In genomic region chr16:70437017-70437581, GRCh38 we compare ENCODE assay signal across 8 cellular contexts. TPM values are rescaled to one million over a fixed set of nuclear protein-coding genes. Genes with fewer than 3 reads are reported as not detected.
DNase-seq lines count a peak whose midpoint lies in the region; ATAC-seq and TF ChIP-seq lines count a peak whose summit lies in the region.

No MANE protein-coding gene starts in this region.

- peak overlapping the region; percentile 82 for H3K4me3 Mint-ChIP-seq in activated CD4-positive, alpha-beta memory T cell treated with anti-CD3 and anti-CD28 coated beads, Interleukin-2, amount 10 ng/mL, durations not matched to agents 7 days and 5 days

- H3K4me3 ChIP-seq in HCT116 (replicated peaks in 1 of 2; ENCODE audit: low read depth in 1 of 2, low read length in 2 of 2) = peak overlapping the region; percentile 56 to 70; a peak in 2 of 4 replicates
- peak overlapping the region; percentile 78 for H3K4me3 ChIP-seq in upper lobe of right lung
- peak overlapping the region in 1 of 2 donors; percentile 81 for H3K4me3 ChIP-seq in left lung

- no peak overlapping the region for H2AFZ ChIP-seq in HCT116 (ENCODE audit: low read depth, low read length, poor library complexity, severe bottlenecking)

- no peaks in the 10 kb centered on the region for H4K20me1 ChIP-seq in HCT116 (ENCODE audit: insufficient read depth)

- BruUV-seq in HCT116 (replicated peaks; lab: Mats Ljungman, UMichigan) = TSS peak; percentile 49

- H3K27ac ChIP-seq in HCT116 (ENCODE audit: low read depth, low read length) = no peak overlapping the region
- H3K27ac ChIP-seq in upper lobe of right lung = no peak overlapping the region
- peak overlapping the region in 1 of 2 donors; percentile 83 for H3K27ac ChIP-seq in left lung

- peaks cover 36% of the 10 kb centered on the region for H3K4me1 Mint-ChIP-seq in activated CD4-positive, alpha-beta memory T cell treated with anti-CD3 and anti-CD28 coated beads, Interleukin-2, amount 10 ng/mL, durations not matched to agents 7 days and 5 days

- peak; percentile 88 for DNase-seq in AG09319 (ENCODE audit: extremely low read depth, low read depth)
- no peak for DNase-seq in HCT116 (ENCODE audit: low read depth, low spot score)
- no peak for DNase-seq in activated CD4-positive, alpha-beta memory T cell treated with anti-CD3 and anti-CD28 coated beads, Interleukin-2, amount 10 ng/mL, durations not matched to agents 7 days and 5 days
- DNase-seq in iris pigment epithelial cell (ENCODE audit: low read depth) = peak; percentile 97
- DNase-seq in upper lobe of right lung = no peak
- no peak for DNase-seq in left lung

- H3K9me2 ChIP-seq in HCT116 (ENCODE audit: insufficient read depth) = no peaks in the 10 kb centered on the region

- intact Hi-C loops in HCT116 (cut with micrococcal nuclease) (loop anchor here (5.0 kb wide), 1 partner anchor 55 kb away; no protein-coding TSS in a partner anchor), upper lobe of right lung (cut with DNase I) (loop anchor here (10.0 kb wide), 1 partner anchor 52 kb away; no protein-coding TSS in a partner anchor), left lung (cut with DNase I) (no loop called here)

- H3K36me3 Mint-ChIP-seq in activated CD4-positive, alpha-beta memory T cell treated with anti-CD3 and anti-CD28 coated beads, Interleukin-2, amount 10 ng/mL, durations not matched to agents 7 days and 5 days (ENCODE audit: low read depth) = peaks cover 14% of the 10 kb centered on the region

- H3K27me3 ChIP-seq in HCT116 (ENCODE audit: insufficient read depth, low read length) (no peaks in the 10 kb centered on the region), upper lobe of right lung (no peaks in the 10 kb centered on the region), left lung (no peaks in the 10 kb centered on the region)

- no peak for TF ChIP-seq POLR2A in HCT116 (IDR thresholded peaks at IDR 0.05; ENCODE audit: borderline replicate concordance, extremely low read depth, insufficient read depth, insufficient read length)

- POLR2A ChIA-PET in HCT116 (lab: Charles Lee) = interaction anchor here (1.7 kb wide), 1 partner anchor 56 kb away, joined by 8 read pairs; no protein-coding TSS in a partner anchor
- POLR2A ChIA-PET in activated CD4-positive, alpha-beta memory T cell treated with anti-CD3 and anti-CD28 coated beads, Interleukin-2, amount 10 ng/mL, durations not matched to agents 7 days and 5 days (lab: Charles Lee) = interaction anchor here (3.5 kb wide), 1 partner anchor 56 kb away, joined by 27 read pairs; no protein-coding TSS in a partner anchor

- ATAC-seq in HCT116 (no peak), upper lobe of right lung (no peak), GM19351 (IDR thresholded peaks at IDR 0.05; ENCODE audit: unreplicated experiment) (no peak), left lung (no peak), HG03135 (IDR thresholded peaks at IDR 0.05; ENCODE audit: unreplicated experiment) (no peak)

- no peak overlapping the region; the same call in 1 of the 2 replicates for H3K9ac ChIP-seq in HCT116 (ENCODE audit: low read length)

- H3K9me3 Mint-ChIP-seq in activated CD4-positive, alpha-beta memory T cell treated with anti-CD3 and anti-CD28 coated beads, Interleukin-2, amount 10 ng/mL, durations not matched to agents 7 days and 5 days = no peaks in the 10 kb centered on the region

- CTCF ChIA-PET in HCT116 (lab: Charles Lee) = no interaction called here
- CTCF ChIA-PET in activated CD4-positive, alpha-beta memory T cell treated with anti-CD3 and anti-CD28 coated beads, Interleukin-2, amount 10 ng/mL, durations not matched to agents 7 days and 5 days (lab: Charles Lee) = interaction anchor here (0.8 to 0.9 kb wide), 2 partner anchors 41 to 90 kb away, joined by 4 read pairs; partner anchors contain the start of gene DDX19A

- H3K79me2 ChIP-seq in HCT116 (ENCODE audit: insufficient read depth, low read length) = no peaks in the 10 kb centered on the region

- peaks cover 30 to 53% of the 10 kb centered on the region in 2 experiments for H3K4me1 ChIP-seq in HCT116 (ENCODE audit: control insufficient read depth in 1 of 2, insufficient read depth in 2 of 2, low read length in 2 of 2)
- peaks cover 55% of the 10 kb centered on the region for H3K4me1 ChIP-seq in upper lobe of right lung
- H3K4me1 ChIP-seq in left lung = peaks cover 35 to 69% of the 10 kb centered on the region in 2 donors

- H3K9me3 ChIP-seq in HCT116 (ENCODE audit: control insufficient read depth in 1 of 2, insufficient read depth in 1 of 2, low read depth in 1 of 2, low read length in 2 of 2) = no peaks in the 10 kb centered on the region
- H3K9me3 ChIP-seq in upper lobe of right lung = no peaks in the 10 kb centered on the region
- no peaks in the 10 kb centered on the region for H3K9me3 ChIP-seq in left lung

- TF ChIP-seq RAD21 in HCT116 (IDR thresholded peaks at IDR 0.05; ENCODE audit: low read depth) = no peak

- no peak overlapping the region for H3K27ac Mint-ChIP-seq in activated CD4-positive, alpha-beta memory T cell treated with anti-CD3 and anti-CD28 coated beads, Interleukin-2, amount 10 ng/mL, durations not matched to agents 7 days and 5 days

- RAD21 ChIA-PET in HCT116 (lab: Charles Lee; ENCODE audit: low non-redundant PET in 1 of 2, low total read pairs in 2 of 2, uncharacterized antibody in 2 of 2, unreplicated experiment in 2 of 2) = no interaction called here

- no peaks in the 10 kb centered on the region for H3K36me3 ChIP-seq in HCT116 (ENCODE audit: control insufficient read depth in 1 of 2, insufficient read depth in 2 of 2, low read length in 2 of 2)
- H3K36me3 ChIP-seq in upper lobe of right lung = no peaks in the 10 kb centered on the region
- no peaks in the 10 kb centered on the region for H3K36me3 ChIP-seq in left lung

- H3K4me2 ChIP-seq in HCT116 (ENCODE audit: low read length) = peak overlapping the region; percentile 95

- TF ChIP-seq CTCF in AG09319 (IDR thresholded peaks at IDR 0.05; ENCODE audit: low read depth, low read length) = no peak
- no peak for TF ChIP-seq CTCF in HCT116 (IDR thresholded peaks at IDR 0.05 in 2 of 3, conservative IDR thresholded peaks at IDR 0.05 in 1 of 3; ENCODE audit: borderline replicate concordance in 1 of 3, insufficient read depth in 1 of 3, low read depth in 2 of 3, low read length in 2 of 3)
- no peak for TF ChIP-seq CTCF in upper lobe of right lung (IDR thresholded peaks at IDR 0.05)
- TF ChIP-seq CTCF in left lung (IDR thresholded peaks at IDR 0.05) = no peak

- H3K27me3 Mint-ChIP-seq in activated CD4-positive, alpha-beta memory T cell treated with anti-CD3 and anti-CD28 coated beads, Interleukin-2, amount 10 ng/mL, durations not matched to agents 7 days and 5 days = no peaks in the 10 kb centered on the region

TF ChIP-seq in HCT116, 20 proteins besides CTCF, POLR2A, EP300 and RAD21:
- TF ChIP-seq SRF (IDR thresholded peaks at IDR 0.05; ENCODE audit: low read depth) = no peak
- TF ChIP-seq CEBPB (IDR thresholded peaks at IDR 0.05; ENCODE audit: low read depth) = no peak
- no peak for TF ChIP-seq CBX3 (IDR thresholded peaks at IDR 0.05; ENCODE audit: low read depth)
- TF ChIP-seq FOSL1 (IDR thresholded peaks at IDR 0.05; ENCODE audit: low read depth) = no peak
- TF ChIP-seq JUND (IDR thresholded peaks at IDR 0.05) = no peak
- TF ChIP-seq YY1 (IDR thresholded peaks at IDR 0.05; ENCODE audit: extremely low read depth, insufficient replicate concordance, low read depth, low read length) = no peak
- no peak for TF ChIP-seq ZFX (IDR thresholded peaks at IDR 0.05)
- TF ChIP-seq MAX (IDR thresholded peaks at IDR 0.05) = no peak
- TF ChIP-seq SIN3A (IDR thresholded peaks at IDR 0.05; ENCODE audit: low read depth) = no peak
- no peak for TF ChIP-seq ATF3 (IDR thresholded peaks at IDR 0.05)
- TF ChIP-seq EZH2phosphoT487 (IDR thresholded peaks at IDR 0.05; ENCODE audit: borderline replicate concordance) = no peak
- TF ChIP-seq ZNF274 (IDR thresholded peaks at IDR 0.05; ENCODE audit: low read depth, low read length) = no peak
- TF ChIP-seq ZBTB33 (IDR thresholded peaks at IDR 0.05; ENCODE audit: extremely low read depth, insufficient replicate concordance, low read length) = no peak
- TF ChIP-seq POLR2AphosphoS5 (IDR thresholded peaks at IDR 0.05; ENCODE audit: low read depth, low read length) = no peak
TF ChIP-seq in HCT116: peak in this region for 0.

RNA-seq across cellular contexts. Expression of gene ST3GAL2, which starts 1.8 kb away (rescaled TPM):
- total RNA-seq in HCT116 (2021; ENCODE audit: unreplicated experiment) (9.5 TPM), upper lobe of right lung (30.9 TPM), left lung (10 to 100 TPM; 28.7 to 35.1 TPM)
- polyA plus RNA-seq in HCT116 (2012) = 4.0 and 6.3 TPM in 2 replicates
- 10 to 100 TPM; 21.6 to 22.7 TPM for total RNA-seq in activated CD4-positive, alpha-beta memory T cell treated with anti-CD3 and anti-CD28 coated beads, Interleukin-2, amount 10 ng/mL, durations not matched to agents 7 days and 5 days

RNA-seq across cellular contexts. Expression of gene FCSK, which starts 17.3 kb away (rescaled TPM):
- total RNA-seq in HCT116 (2021; ENCODE audit: unreplicated experiment) (17.1 TPM), upper lobe of right lung (26.0 TPM), left lung (10 to 100 TPM; 20.4 to 20.7 TPM)
- polyA plus RNA-seq in HCT116 (2012) = 11.9 and 12.5 TPM in 2 replicates
- 10 to 100 TPM; 17.3 to 17.4 TPM for total RNA-seq in activated CD4-positive, alpha-beta memory T cell treated with anti-CD3 and anti-CD28 coated beads, Interleukin-2, amount 10 ng/mL, durations not matched to agents 7 days and 5 days

Comparison
In these comparisons a context has a peak if more than half of its experiments do, and no peak if none do; other contexts are left out.
1. DNase-seq: peak in AG09319 (single experiment) and iris pigment epithelial cell (single experiment); none in HCT116 (single experiment), activated CD4-positive, alpha-beta memory T cell treated with anti-CD3 and anti-CD28 coated beads, Interleukin-2, amount 10 ng/mL, durations not matched to agents 7 days and 5 days (single experiment), upper lobe of right lung (single experiment) and left lung (0 of 2).
2. intact Hi-C loops: an anchor here in HCT116 (5.0 kb wide) and upper lobe of right lung (10.0 kb wide); none called in left lung.